In genomic region chr3:11367116-11367781, GRCh38 we compare ENCODE assay signal across 10 cellular contexts.
DNase-seq lines count a peak whose midpoint lies in the region; ATAC-seq and TF ChIP-seq lines count a peak whose summit lies in the region.
"Had no signal": no experiment of that assay in that cellular context is flagged by ENCODE, and none has a peak within 500 bp of the region (broad histone marks: within the 10 kb centered on the region; RNA-seq: fewer than 3 reads in every experiment).

No MANE protein-coding gene starts in this region.

- ATAC-seq in right lobe of liver = peak; percentile 75 to 86 (median 79)
- no peak for ATAC-seq in HG03432 (IDR thresholded peaks at IDR 0.05; ENCODE audit: unreplicated experiment)
- ATAC-seq: GM12878 had no signal

- H3K27me3 ChIP-seq in right lobe of liver (no peaks in the 10 kb centered on the region), suprapubic skin (no peaks in the 10 kb centered on the region)

- H4K20me1 ChIP-seq in OCI-LY7 (ENCODE audit: insufficient read depth, low read length) = no peaks in the 10 kb centered on the region

- DNase-seq in Kasumi-1 (lab: John Stamatoyannopoulos, UW) (peak; percentile 55 to 58), coronary artery (ENCODE audit: low spot score) (no peak), right lobe of liver (no peak), suprapubic skin (ENCODE audit: low spot score in 2 of 2) (peak in 1 of 2 donors; percentile 75), T-helper 9 cell (no peak), OCI-LY7 (ENCODE audit: low spot score) (no peak)
- DNase-seq in stimulated activated naive CD4-positive, alpha-beta T cell treated with Interleukin-2 at 50 U/mL for 16 hours (lab: John Stamatoyannopoulos, UW) = no peak
- DNase-seq: activated CD4-positive, alpha-beta memory T cell treated with anti-CD3 and anti-CD28 coated beads for 36 hours had no signal

- no peaks in the 10 kb centered on the region for H3K9me2 ChIP-seq in OCI-LY7 (ENCODE audit: insufficient read depth, low read length)

- H3K4me1 ChIP-seq in right lobe of liver (no peaks in the 10 kb centered on the region), suprapubic skin (peaks cover 19% of the 10 kb centered on the region), OCI-LY7 (ENCODE audit: insufficient read depth, low read length, poor library complexity, severe bottlenecking) (peaks cover 4% of the 10 kb centered on the region)

- H3K27ac ChIP-seq in coronary artery (peak overlapping the region; percentile 22 to 54), right lobe of liver (peak overlapping the region in 2 of 3 donors; percentile 30 to 65), suprapubic skin (peak overlapping the region; percentile 22), OCI-LY7 (ENCODE audit: low read depth, low read length, poor library complexity, severe bottlenecking) (no peak overlapping the region)

- no peaks in the 10 kb centered on the region for H3K9me3 ChIP-seq in right lobe of liver
- H3K9me3 ChIP-seq in suprapubic skin = no peaks in the 10 kb centered on the region
- H3K9me3 ChIP-seq in OCI-LY7 (ENCODE audit: low read length) = no peaks in the 10 kb centered on the region

- no peaks in the 10 kb centered on the region for H3K79me2 ChIP-seq in OCI-LY7 (ENCODE audit: insufficient read depth, low read depth, low read length)

- WGBS in right lobe of liver (ENCODE audit: insufficient coverage, low coverage, low lambda C conversion rate, missing lambda C conversion rate) = 5% methylated on average over 2 of the region's 2 CpGs
- 11% methylated on average over 2 of the region's 2 CpGs for WGBS in suprapubic skin

- no TSS peak for BruUV-seq in OCI-LY7 (replicated peaks; lab: Mats Ljungman, UMichigan)

- no peak for TF ChIP-seq EP300 in suprapubic skin (IDR thresholded peaks at IDR 0.05)

- no peak overlapping the region for H2AFZ ChIP-seq in OCI-LY7 (ENCODE audit: low read length)

- no peak for TF ChIP-seq CTCF in coronary artery (IDR thresholded peaks at IDR 0.05)
- TF ChIP-seq CTCF in right lobe of liver (IDR thresholded peaks at IDR 0.05) = no peak
- TF ChIP-seq CTCF in suprapubic skin (IDR thresholded peaks at IDR 0.05) = no peak
- TF ChIP-seq CTCF in OCI-LY7 (conservative IDR thresholded peaks at IDR 0.05; ENCODE audit: low read length) = no peak

- H3K36me3 ChIP-seq in right lobe of liver = peaks cover 0 to 39% (median 4%) of the 10 kb centered on the region in 4 donors
- H3K36me3 ChIP-seq in suprapubic skin = peaks cover 40% of the 10 kb centered on the region
- peaks cover 25% of the 10 kb centered on the region; the same call in 1 of the 2 replicates for H3K36me3 ChIP-seq in OCI-LY7 (ENCODE audit: insufficient read depth, low read length)

- intact Hi-C loops in right lobe of liver (cut with DNase I) = no loop called here
- intact Hi-C loops in OCI-LY7 (cut with micrococcal nuclease; ENCODE audit: unreplicated experiment) = no loop called here

- no peak overlapping the region for H3K4me2 ChIP-seq in OCI-LY7 (ENCODE audit: low read length)

- TF ChIP-seq POLR2A in right lobe of liver (IDR thresholded peaks at IDR 0.05) (no peak), suprapubic skin (IDR thresholded peaks at IDR 0.05) (no peak)

- CTCF ChIA-PET in OCI-LY7 (lab: Charles Lee; ENCODE audit: unreplicated experiment) = no interaction called here

- H3K4me3 ChIP-seq in coronary artery = peak overlapping the region; percentile 8
- no peak overlapping the region for H3K4me3 ChIP-seq in right lobe of liver
- no peak overlapping the region for H3K4me3 ChIP-seq in suprapubic skin
- H3K4me3 ChIP-seq in OCI-LY7 (ENCODE audit: low read depth, low read length, poor library complexity, severe bottlenecking) = no peak overlapping the region
- H3K4me3 ChIP-seq: GM12878 had no signal

- POLR2A ChIA-PET in OCI-LY7 (lab: Charles Lee) = interaction anchor here (0.7 to 1.3 kb wide), 3 partner anchors 11 to 156 kb away, joined by 3 to 7 read pairs (median 3); no protein-coding TSS in a partner anchor

Comparison
In these comparisons a context has a peak if more than half of its experiments do, and no peak if none do; other contexts are left out.
1. DNase-seq: peak in Kasumi-1 (2 of 2); none in coronary artery (single experiment), right lobe of liver (0 of 3), T-helper 9 cell (single experiment), stimulated activated naive CD4-positive, alpha-beta T cell treated with Interleukin-2 at 50 U/mL for 16 hours (single experiment) and OCI-LY7 (single experiment).